Comparison of ENCODE assay signal across 8 cellular contexts in genomic region chr14:55026793-55027560, GRCh38. TPM values are rescaled to one million over a fixed set of nuclear protein-coding genes. Genes with fewer than 3 reads are reported as not detected.
DNase-seq lines count a peak whose midpoint lies in the region; ATAC-seq, FAIRE-seq and TF ChIP-seq lines count a peak whose summit lies in the region.

A gene with protein sequence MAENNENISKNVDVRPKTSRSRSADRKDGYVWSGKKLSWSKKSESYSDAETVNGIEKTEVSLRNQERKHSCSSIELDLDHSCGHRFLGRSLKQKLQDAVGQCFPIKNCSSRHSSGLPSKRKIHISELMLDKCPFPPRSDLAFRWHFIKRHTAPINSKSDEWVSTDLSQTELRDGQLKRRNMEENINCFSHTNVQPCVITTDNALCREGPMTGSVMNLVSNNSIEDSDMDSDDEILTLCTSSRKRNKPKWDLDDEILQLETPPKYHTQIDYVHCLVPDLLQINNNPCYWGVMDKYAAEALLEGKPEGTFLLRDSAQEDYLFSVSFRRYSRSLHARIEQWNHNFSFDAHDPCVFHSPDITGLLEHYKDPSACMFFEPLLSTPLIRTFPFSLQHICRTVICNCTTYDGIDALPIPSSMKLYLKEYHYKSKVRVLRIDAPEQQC (plus strand): TSS chr14:55027236. CDS start chr14:55043042, 15,806 bp downstream.
Gene WDHD1 (minus strand): TSS chr14:55027099. CDS start chr14:55026787, 312 bp downstream.

- H3K9me3 ChIP-seq in HUES48 (ENCODE audit: control insufficient read depth, insufficient read depth, low read length) (no peaks in the 10 kb centered on the region), NT2/D1 (ENCODE audit: insufficient read depth, low read length) (no peaks in the 10 kb centered on the region), endocrine pancreas (ENCODE audit: control insufficient read depth, low read length) (no peaks in the 10 kb centered on the region)

- H3K36me3 Mint-ChIP-seq in activated CD8-positive, alpha-beta memory T cell treated with anti-CD3 and anti-CD28 coated beads, Interleukin-2, amount 10 ng/mL, durations not matched to agents 7 days and 5 days, result peaks cover 24% of the 10 kb centered on the region

- H3K9ac ChIP-seq in HUES48 (ENCODE audit: low read depth, low read length), result peak within 1 kb of the TSS; percentile 83
- peak within 1 kb of the TSS; percentile 95 for H3K9ac ChIP-seq in NT2/D1 (ENCODE audit: insufficient read length, low read depth)
- peak within 1 kb of the TSS; percentile 82 for H3K9ac ChIP-seq in endocrine pancreas (ENCODE audit: control insufficient read depth, insufficient read depth, low read length)
- H3K9ac ChIP-seq in mesendoderm (ENCODE audit: low read length), result peak within 1 kb of the TSS; percentile 98

- peak within 1 kb of the TSS; percentile 75 for H3K18ac ChIP-seq in mesendoderm (ENCODE audit: low read length)

- no CpG with 5 or more reads among the region's 55 CpGs for WGBS in mesendoderm (ENCODE audit: extremely low coverage, insufficient coverage, low lambda C conversion rate)

- no peaks in the 10 kb centered on the region for H3K79me1 ChIP-seq in mesendoderm (ENCODE audit: low read length)

- no peaks in the 10 kb centered on the region for H3K27me3 Mint-ChIP-seq in activated CD8-positive, alpha-beta memory T cell treated with anti-CD3 and anti-CD28 coated beads, Interleukin-2, amount 10 ng/mL, durations not matched to agents 7 days and 5 days

- no peak within 1 kb of the TSS for H2AK5ac ChIP-seq in mesendoderm (ENCODE audit: low read length)

- peak within 1 kb of the TSS; percentile 99 for H3K56ac ChIP-seq in mesendoderm (ENCODE audit: low read length)

- H2BK15ac ChIP-seq in mesendoderm (replicated peaks; ENCODE audit: low read depth), result no peak within 1 kb of the TSS

- H3K9me3 Mint-ChIP-seq in activated CD8-positive, alpha-beta memory T cell treated with anti-CD3 and anti-CD28 coated beads, Interleukin-2, amount 10 ng/mL, durations not matched to agents 7 days and 5 days (ENCODE audit: low read depth), result no peaks in the 10 kb centered on the region

- H2BK5ac ChIP-seq in mesendoderm (ENCODE audit: low read length), result peak within 1 kb of the TSS; percentile 82

- peak within 1 kb of the TSS; percentile 29 for H3K4me2 ChIP-seq in mesendoderm (ENCODE audit: low read length)

- peaks cover 54% of the 10 kb centered on the region for H3K4me1 Mint-ChIP-seq in activated CD8-positive, alpha-beta memory T cell treated with anti-CD3 and anti-CD28 coated beads, Interleukin-2, amount 10 ng/mL, durations not matched to agents 7 days and 5 days

- H4K5ac ChIP-seq in mesendoderm (ENCODE audit: low read length), result no peak within 1 kb of the TSS

- peak; percentile 18 for TF ChIP-seq CTCF in D721Med (IDR thresholded peaks at IDR 0.05; ENCODE audit: insufficient read depth, missing control alignments)

- H3K27ac Mint-ChIP-seq in activated CD8-positive, alpha-beta memory T cell treated with anti-CD3 and anti-CD28 coated beads, Interleukin-2, amount 10 ng/mL, durations not matched to agents 7 days and 5 days, result peak within 1 kb of the TSS; percentile 95

- DNase-seq in D721Med (ENCODE audit: insufficient read length, low spot score) (peak; percentile 56), NT2/D1 (ENCODE audit: low read depth, low spot score) (peak; percentile 82), mesendoderm (peak; percentile 97)
- DNase-seq in activated CD8-positive, alpha-beta memory T cell treated with anti-CD3 and anti-CD28 coated beads, Interleukin-2, amount 10 ng/mL, durations not matched to agents 7 days and 5 days, result peak; percentile 98
- peak; percentile 96 for DNase-seq in stimulated activated CD8-positive, alpha-beta memory T cell treated with anti-CD3 and anti-CD28 coated beads, Interleukin-12 subunit alpha, Interleukin-12 subunit beta, amount 100 ng/mL, for 4 hours (ENCODE audit: low read depth)

- peak within 1 kb of the TSS; percentile 66 for H3K4ac ChIP-seq in mesendoderm (ENCODE audit: low read depth, low read length)

- H3K4me3 ChIP-seq in HUES48 (ENCODE audit: low read depth, low read length) (peak within 1 kb of the TSS; percentile 84), NT2/D1 (ENCODE audit: insufficient read length, low read depth) (peak within 1 kb of the TSS; percentile 91), endocrine pancreas (ENCODE audit: control insufficient read depth, insufficient read depth, low read length) (peak within 1 kb of the TSS; percentile 98), mesendoderm (ENCODE audit: low read length) (peak within 1 kb of the TSS; percentile 86)

- H3K4me3 Mint-ChIP-seq in activated CD8-positive, alpha-beta memory T cell treated with anti-CD3 and anti-CD28 coated beads, Interleukin-2, amount 10 ng/mL, durations not matched to agents 7 days and 5 days, result peak within 1 kb of the TSS; percentile 95

- H3K4me1 ChIP-seq in HUES48 (ENCODE audit: control insufficient read depth, insufficient read depth, low read length) (peaks cover 31% of the 10 kb centered on the region), NT2/D1 (ENCODE audit: insufficient read depth, insufficient read length) (no peaks in the 10 kb centered on the region), endocrine pancreas (ENCODE audit: control insufficient read depth, insufficient read depth, low read length) (peaks cover 34% of the 10 kb centered on the region), mesendoderm (ENCODE audit: control insufficient read depth, low read depth, low read length) (peaks cover 5% of the 10 kb centered on the region)

- no peak within 1 kb of the TSS for H3K23ac ChIP-seq in mesendoderm (ENCODE audit: low read length)

- H3K27ac ChIP-seq in HUES48 (ENCODE audit: low read depth, low read length) (peak within 1 kb of the TSS; percentile 93), mesendoderm (ENCODE audit: low read depth, low read length) (peak within 1 kb of the TSS; percentile 96)

- H3K36me3 ChIP-seq in HUES48 (ENCODE audit: control insufficient read depth, insufficient read depth, low read length) (peaks cover 26% of the 10 kb centered on the region), NT2/D1 (ENCODE audit: insufficient read depth, insufficient read length, low read length) (peaks cover 28% of the 10 kb centered on the region), endocrine pancreas (ENCODE audit: control insufficient read depth, insufficient read depth, low read length) (no peaks in the 10 kb centered on the region), mesendoderm (ENCODE audit: control insufficient read depth, insufficient read depth, low read length) (no peaks in the 10 kb centered on the region)

- FAIRE-seq in D721Med (lab: Jason Lieb, UNC), result no peak

- no peak within 1 kb of the TSS for H2BK120ac ChIP-seq in mesendoderm (ENCODE audit: low read depth, low read length)

- H4K8ac ChIP-seq in mesendoderm (ENCODE audit: low read depth, low read length), result peak within 1 kb of the TSS; percentile 56

- peaks cover 34% of the 10 kb centered on the region for H3K79me2 ChIP-seq in mesendoderm (ENCODE audit: control insufficient read depth, insufficient read depth, low read length)

- CTCF ChIA-PET in activated CD8-positive, alpha-beta memory T cell treated with anti-CD3 and anti-CD28 coated beads, Interleukin-2, amount 10 ng/mL, durations not matched to agents 7 days and 5 days (lab: Charles Lee), result interaction anchor here (0.9 to 3.7 kb wide), 11 partner anchors 12 to 307 kb away, joined by 3 to 43 read pairs (median 4); partner anchors contain the start of gene MAPK1IP1L

- peak; percentile 91 for ATAC-seq in GM21423 (IDR thresholded peaks at IDR 0.05; ENCODE audit: unreplicated experiment)
- peak; percentile 94 for ATAC-seq in activated CD8-positive, alpha-beta memory T cell treated with anti-CD3 and anti-CD28 coated beads, Interleukin-2, amount 10 ng/mL, durations not matched to agents 7 days and 5 days

- H3K27me3 ChIP-seq in HUES48 (ENCODE audit: control insufficient read depth, insufficient read depth, low read length) (no peaks in the 10 kb centered on the region), NT2/D1 (ENCODE audit: insufficient read depth, insufficient read length) (no peaks in the 10 kb centered on the region), endocrine pancreas (ENCODE audit: control insufficient read depth, insufficient read depth, low read length) (no peaks in the 10 kb centered on the region), mesendoderm (ENCODE audit: insufficient read depth, low read length, poor library complexity) (no peaks in the 10 kb centered on the region)

RNA-seq across cellular contexts. Expression of the first gene that starts in this region (rescaled TPM):
- total RNA-seq in activated CD8-positive, alpha-beta memory T cell treated with anti-CD3 and anti-CD28 coated beads, Interleukin-2, amount 10 ng/mL, durations not matched to agents 7 days and 5 days, result 10 to 100 TPM; 35.3 to 41.9 TPM
- 10.3 TPM for polyA plus RNA-seq in mesendoderm (2013, experiment 1 of 2)
- polyA plus RNA-seq in mesendoderm (2013, experiment 2 of 2), result 10.3 TPM

RNA-seq across cellular contexts. Expression of gene WDHD1, which starts in this region (rescaled TPM):
- 10 to 100 TPM; 57.4 to 57.7 TPM for total RNA-seq in activated CD8-positive, alpha-beta memory T cell treated with anti-CD3 and anti-CD28 coated beads, Interleukin-2, amount 10 ng/mL, durations not matched to agents 7 days and 5 days
- 23.4 TPM for polyA plus RNA-seq in mesendoderm (2013, experiment 1 of 2)
- polyA plus RNA-seq in mesendoderm (2013, experiment 2 of 2), result 22.4 TPM

Comparison
In these comparisons a context has a peak if more than half of its experiments do, and no peak if none do; other contexts are left out.
1. Peak in every context shown above with its lines: DNase-seq, ATAC-seq, H3K4me3 ChIP-seq and H3K27ac ChIP-seq.